ENCODE assay signal across 8 cellular contexts in genomic region chr6:36615018-36615761, GRCh38. TPM values are rescaled to one million over a fixed set of nuclear protein-coding genes. Genes with fewer than 3 reads are reported as not detected.
DNase-seq lines count a peak whose midpoint lies in the region; ATAC-seq, FAIRE-seq and TF ChIP-seq lines count a peak whose summit lies in the region.

No MANE protein-coding gene starts in this region.

- peak; percentile 85 for TF ChIP-seq CTCF in activated CD8-positive, alpha-beta T cell treated with anti-CD3 and anti-CD28 coated beads for 36 hours (IDR thresholded peaks at IDR 0.05)
- TF ChIP-seq CTCF in esophagus squamous epithelium (IDR thresholded peaks at IDR 0.05) = peak; percentile 53 to 77 (median 69)

- no peaks in the 10 kb centered on the region for H3K9me3 ChIP-seq in esophagus squamous epithelium

- 39 to 42% methylated on average over 7 of the region's 7 CpGs for WGBS in esophagus squamous epithelium, 2 donors

- peak; percentile 46 for FAIRE-seq in A204.1 (lab: Jason Lieb, UNC)

- CTCF ChIA-PET in activated CD8-positive, alpha-beta T cell treated with anti-CD3 and anti-CD28 coated beads for 36 hours (lab: Charles Lee) = interaction anchor here (0.6 to 3.2 kb wide), 50 partner anchors 9 to 987 kb away, joined by 3 to 56 read pairs (median 4); partner anchors contain the start of genes C6orf89 and CDKN1A

- no peaks in the 10 kb centered on the region for H3K27me3 ChIP-seq in esophagus squamous epithelium

- no peaks in the 10 kb centered on the region for H3K9me3 Mint-ChIP-seq in activated CD8-positive, alpha-beta T cell treated with anti-CD3 and anti-CD28 coated beads for 36 hours
- H3K9me3 Mint-ChIP-seq in natural killer cell treated with Interleukin-12 subunit alpha and Interleukin-12 subunit beta and Interleukin-15 and Interleukin-18, amount 100 ng/mL, for 72 hours = no peaks in the 10 kb centered on the region

- no peak for TF ChIP-seq POLR2A in esophagus squamous epithelium (IDR thresholded peaks at IDR 0.05)

- peak; percentile 71 for ATAC-seq in activated CD8-positive, alpha-beta T cell treated with anti-CD3 and anti-CD28 coated beads for 36 hours
- ATAC-seq in natural killer cell treated with Interleukin-12 subunit alpha and Interleukin-12 subunit beta and Interleukin-15 and Interleukin-18, amount 100 ng/mL, for 72 hours = peak; percentile 70 to 76
- no peak for ATAC-seq in GM19328 (IDR thresholded peaks at IDR 0.05; ENCODE audit: unreplicated experiment)

- H3K27ac Mint-ChIP-seq in activated CD8-positive, alpha-beta T cell treated with anti-CD3 and anti-CD28 coated beads for 36 hours = peak overlapping the region; percentile 59
- H3K27ac Mint-ChIP-seq in natural killer cell treated with Interleukin-12 subunit alpha and Interleukin-12 subunit beta and Interleukin-15 and Interleukin-18, amount 100 ng/mL, for 72 hours = peak overlapping the region in 1 of 2 donors; percentile 85

- intact Hi-C loops in activated CD8-positive, alpha-beta T cell treated with anti-CD3 and anti-CD28 coated beads for 36 hours (cut with micrococcal nuclease) = loop anchor here (1.0 kb wide), 1 partner anchor 144 kb away; no protein-coding TSS in a partner anchor
- intact Hi-C loops in esophagus squamous epithelium (cut with DNase I) = loop anchor here (10.0 kb wide), 1 partner anchor 140 kb away; no protein-coding TSS in a partner anchor

- POLR2A ChIA-PET in activated CD8-positive, alpha-beta T cell treated with anti-CD3 and anti-CD28 coated beads for 36 hours (lab: Charles Lee) = interaction anchor here (0.6 to 1.5 kb wide), 8 partner anchors 9 to 191 kb away, joined by 3 to 11 read pairs (median 4); no protein-coding TSS in a partner anchor

- H3K36me3 ChIP-seq in esophagus squamous epithelium = peaks cover 0 to 36% (median 4%) of the 10 kb centered on the region in 3 donors

- H3K27ac ChIP-seq in esophagus squamous epithelium = peak overlapping the region in 2 of 4 donors; percentile 17 to 22

- H3K27me3 Mint-ChIP-seq in activated CD8-positive, alpha-beta T cell treated with anti-CD3 and anti-CD28 coated beads for 36 hours = no peaks in the 10 kb centered on the region
- no peaks in the 10 kb centered on the region for H3K27me3 Mint-ChIP-seq in natural killer cell treated with Interleukin-12 subunit alpha and Interleukin-12 subunit beta and Interleukin-15 and Interleukin-18, amount 100 ng/mL, for 72 hours

- H3K4me3 ChIP-seq in esophagus squamous epithelium = no peak overlapping the region

- no peak overlapping the region for H3K4me3 Mint-ChIP-seq in activated CD8-positive, alpha-beta T cell treated with anti-CD3 and anti-CD28 coated beads for 36 hours
- H3K4me3 Mint-ChIP-seq in natural killer cell treated with Interleukin-12 subunit alpha and Interleukin-12 subunit beta and Interleukin-15 and Interleukin-18, amount 100 ng/mL, for 72 hours = no peak overlapping the region

- H3K4me1 Mint-ChIP-seq in activated CD8-positive, alpha-beta T cell treated with anti-CD3 and anti-CD28 coated beads for 36 hours (ENCODE audit: low read depth) = peaks cover 13% of the 10 kb centered on the region
- peaks cover 13 to 27% of the 10 kb centered on the region in 2 donors for H3K4me1 Mint-ChIP-seq in natural killer cell treated with Interleukin-12 subunit alpha and Interleukin-12 subunit beta and Interleukin-15 and Interleukin-18, amount 100 ng/mL, for 72 hours (ENCODE audit: low read depth in 2 of 2)

- DNase-seq in GF-D8 (lab: John Stamatoyannopoulos, UW) (peak; percentile 50), NCI-H2196 treated with DMSO at 0.1 percent for 48 hours (lab: John Stamatoyannopoulos, UW; ENCODE audit: unreplicated experiment) (peak; percentile 68), esophagus squamous epithelium (lab: John Stamatoyannopoulos, UW) (no peak), mucosa of gallbladder (ENCODE audit: low spot score) (no peak)
- DNase-seq in activated CD8-positive, alpha-beta T cell treated with anti-CD3 and anti-CD28 coated beads for 36 hours = peak; percentile 57
- DNase-seq in natural killer cell treated with Interleukin-12 subunit alpha and Interleukin-12 subunit beta and Interleukin-15 and Interleukin-18, amount 100 ng/mL, for 72 hours (ENCODE audit: low spot score) = peak; percentile 66

- peaks cover 33% of the 10 kb centered on the region for H3K36me3 Mint-ChIP-seq in activated CD8-positive, alpha-beta T cell treated with anti-CD3 and anti-CD28 coated beads for 36 hours (ENCODE audit: low read depth)
- peaks cover 7% of the 10 kb centered on the region for H3K36me3 Mint-ChIP-seq in natural killer cell treated with Interleukin-12 subunit alpha and Interleukin-12 subunit beta and Interleukin-15 and Interleukin-18, amount 100 ng/mL, for 72 hours

- peaks cover 11 to 39% (median 11%) of the 10 kb centered on the region in 3 donors for H3K4me1 ChIP-seq in esophagus squamous epithelium

RNA-seq across cellular contexts. Expression of gene SRSF3, which starts 21.0 kb away (rescaled TPM):
- 100 to 1,000 TPM; 402 to 404 TPM for total RNA-seq in activated CD8-positive, alpha-beta T cell treated with anti-CD3 and anti-CD28 coated beads for 36 hours
- total RNA-seq in esophagus squamous epithelium = 100 to 1,000 TPM; 111 to 213 (median 185) TPM
- 100 to 1,000 TPM; 455 to 498 TPM for total RNA-seq in natural killer cell treated with Interleukin-12 subunit alpha and Interleukin-12 subunit beta and Interleukin-15 and Interleukin-18, amount 100 ng/mL, for 72 hours
- total RNA-seq in mucosa of gallbladder = 190 TPM

Comparison
In these comparisons a context has a peak if more than half of its experiments do, and no peak if none do; other contexts are left out.
1. DNase-seq: peak in GF-D8 (single experiment), NCI-H2196 treated with DMSO at 0.1 percent for 48 hours (single experiment), activated CD8-positive, alpha-beta T cell treated with anti-CD3 and anti-CD28 coated beads for 36 hours (single experiment) and natural killer cell treated with Interleukin-12 subunit alpha and Interleukin-12 subunit beta and Interleukin-15 and Interleukin-18, amount 100 ng/mL, for 72 hours (single experiment); none in esophagus squamous epithelium (single experiment) and mucosa of gallbladder (single experiment).